Comparison of ENCODE assay signal across 27 cellular contexts in genomic region chr7:69911337-69911736, GRCh38.
"Had no signal": no experiment of that assay in that cellular context is flagged by ENCODE, and none has a peak within 500 bp of the region (broad histone marks: within the 10 kb centered on the region; RNA-seq: fewer than 3 reads in every experiment).

No MANE protein-coding gene starts in this region.

- H3K9me3 ChIP-seq: ovary, psoas muscle, suprapubic skin, testis, tibial artery, upper lobe of right lung, uterus had no signal

- H3K9ac ChIP-seq: neural progenitor cell, parathyroid adenoma had no signal

- ATAC-seq: natural killer cell; psoas muscle; sciatic nerve; stimulated activated memory B cell treated with anti-CD40 and anti-IgM and Interleukin-4, amounts not matched to agents 10 μg/mL and 1 μg/mL and 100 μg/mL, for 72 hours; stimulated activated naive CD8-positive, alpha-beta T cell treated with anti-CD3 and anti-CD28 coated beads, Interleukin-15, amount 100 ng/mL, for 72 hours; stimulated activated naive CD8-positive, alpha-beta T cell treated with anti-CD3 and anti-CD28 coated beads, Interleukin-15, Interleukin-2, amounts not matched to agents 100 U/mL and 50 U/mL, for 24 hours; upper lobe of right lung had no signal

- H3K27me3 ChIP-seq: neural progenitor cell, ovary, spleen, suprapubic skin, testis, tibial artery, upper lobe of right lung, uterus had no signal

- H3K4me1 ChIP-seq: parathyroid adenoma, psoas muscle, suprapubic skin, testis, tibial artery, upper lobe of right lung, uterus had no signal

- H3K4me2 ChIP-seq: neural progenitor cell, smooth muscle cell had no signal

- H3K27ac ChIP-seq: neural progenitor cell, ovary, parathyroid adenoma, psoas muscle, skin epidermis, spleen, suprapubic skin, testis, tibial artery, transverse colon, upper lobe of right lung, uterus had no signal

- DNase-seq: natural killer cell; occipital lobe; ovary; psoas muscle; right cardiac atrium; spleen; stimulated activated CD4-positive, alpha-beta T cell treated with anti-CD3 and anti-CD28 coated beads, Interleukin-12 subunit alpha, Interleukin-12 subunit beta, amount 100 ng/mL, for 4 hours; stimulated activated CD4-positive, alpha-beta T cell treated with anti-CD3 and anti-CD28 coated beads, Interleukin-1b, Interleukin-23, amount 100 ng/mL, for 48 hours; stimulated activated CD4-positive, alpha-beta T cell treated with anti-CD3 and anti-CD28 coated beads, Interleukin-4, amount 100 ng/mL, for 1 hour; stimulated activated CD4-positive, alpha-beta T cell treated with anti-CD3 and anti-CD28 coated beads, Interleukin-4, amount 100 ng/mL, for 4 hours; stimulated activated CD8-positive, alpha-beta memory T cell treated with anti-CD3 and anti-CD28 coated beads, Interleukin-4, amount 100 ng/mL, for 48 hours; stimulated activated naive CD4-positive, alpha-beta T cell; stimulated activated naive CD8-positive, alpha-beta T cell treated with anti-CD3 and anti-CD28 coated beads, Interleukin-15, amount 100 ng/mL, for 72 hours; stimulated activated naive CD8-positive, alpha-beta T cell treated with anti-CD3 and anti-CD28 coated beads, Interleukin-15, Interleukin-2, amounts not matched to agents 100 U/mL and 50 U/mL, for 24 hours; substantia nigra; testis; tibial artery; transverse colon; upper lobe of right lung; uterus had no signal

- H3K36me3 ChIP-seq: neural progenitor cell, ovary, spleen, suprapubic skin, tibial artery, transverse colon, upper lobe of right lung, uterus had no signal

- H3K4me3 ChIP-seq: neural progenitor cell, ovary, psoas muscle, skin epidermis, smooth muscle cell, spleen, suprapubic skin, testis, tibial artery, transverse colon, upper lobe of right lung, uterus had no signal
